Comparison of ENCODE assay signal across 1 cellular context in genomic region chr5:123091258-123091987, GRCh38.
TF ChIP-seq lines count a peak whose summit lies in the region.

No MANE protein-coding gene starts in this region.

TF ChIP-seq in H1, 55 proteins besides CTCF, POLR2A, EP300 and RAD21:
- TF ChIP-seq CBX8 (IDR thresholded peaks at IDR 0.05; ENCODE audit: borderline replicate concordance, low read depth, low read length) (peak; percentile 99), RNF2 (IDR thresholded peaks at IDR 0.05; ENCODE audit: borderline replicate concordance, low read depth, low read length, missing control alignments, poor library complexity, severe bottlenecking) (peak; percentile 61), EZH2 (IDR thresholded peaks at IDR 0.05; ENCODE audit: low read depth, low read length, severe bottlenecking) (peak; percentile 81), SUZ12 (IDR thresholded peaks at IDR 0.05; ENCODE audit: low read length) (peak; percentile 38), JUN (IDR thresholded peaks at IDR 0.05; ENCODE audit: low read depth, low read length) (no peak)
TF ChIP-seq in H1: peak in this region for 4.
